In the genomic region with DNA sequence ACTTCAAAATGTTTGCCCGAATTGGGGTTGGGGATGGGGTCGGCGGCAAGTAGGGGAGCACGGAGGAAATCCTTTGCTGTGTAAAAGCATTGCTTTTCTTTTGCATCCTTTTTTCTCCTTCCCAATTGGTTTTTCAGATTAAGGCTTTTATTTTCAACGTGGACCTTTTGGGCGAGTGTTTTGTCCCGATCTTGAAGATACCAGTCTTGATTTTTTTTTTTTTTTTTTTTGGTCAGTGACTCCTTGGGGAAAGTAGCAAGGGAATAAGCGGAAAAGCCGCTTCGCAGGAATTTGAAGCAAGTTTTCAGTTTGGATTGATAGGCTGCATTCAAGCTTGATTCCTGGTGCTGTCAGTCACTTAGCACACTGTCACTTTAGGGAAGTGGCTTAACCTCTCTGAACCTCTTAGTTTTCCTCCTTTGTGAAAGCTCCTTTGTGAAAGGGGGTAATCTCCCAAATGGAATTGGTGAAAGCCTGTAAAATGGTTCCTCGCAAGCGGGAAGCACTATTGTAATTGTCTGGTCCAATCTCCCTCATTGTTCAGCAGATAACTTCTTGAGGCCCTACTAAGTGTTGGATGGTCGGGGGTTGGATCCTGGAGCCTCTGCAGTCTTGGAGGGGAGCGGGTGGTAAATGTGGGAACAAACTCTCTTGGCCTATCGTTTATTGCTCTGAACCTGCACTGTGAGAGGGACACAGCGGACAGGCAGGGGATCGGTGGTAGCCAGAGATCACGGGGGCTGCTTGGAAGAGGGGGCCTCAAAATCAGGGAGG, we compare ENCODE assay signal across 8 cellular contexts. TPM values are rescaled to one million over a fixed set of nuclear protein-coding genes. Genes with fewer than 3 reads are reported as not detected.
DNase-seq lines count a peak whose midpoint lies in the region; ATAC-seq, FAIRE-seq and TF ChIP-seq lines count a peak whose summit lies in the region.

No MANE protein-coding gene starts in this region.

- peaks cover 3% of the 10 kb centered on the region for H3K36me3 Mint-ChIP-seq in activated naive CD4-positive, alpha-beta T cell treated with anti-CD3 and anti-CD28 coated beads for 36 hours (ENCODE audit: low read depth)

- WGBS in gastroesophageal sphincter (ENCODE audit: low coverage in 1 of 2), 2 donors: 0 to 12% methylated on average over 10 to 15 of the region's 18 CpGs
- WGBS in small intestine, 3 donors: 27 to 31% (median 31%) methylated on average over 18 of the region's 18 CpGs

- intact Hi-C loops in activated naive CD4-positive, alpha-beta T cell treated with anti-CD3 and anti-CD28 coated beads for 36 hours (cut with micrococcal nuclease): loop anchor here (2.0 to 10.0 kb wide), 2 partner anchors 393 to 627 kb away; a partner anchor contains a TSS

- no peak for TF ChIP-seq CTCF in VCaP (conservative IDR thresholded peaks at IDR 0.05)
- no peak for TF ChIP-seq CTCF in gastroesophageal sphincter (IDR thresholded peaks at IDR 0.05)

- TF ChIP-seq EP300 in gastroesophageal sphincter (IDR thresholded peaks at IDR 0.05): no peak

- H3K36me3 ChIP-seq in gastroesophageal sphincter: no peaks in the 10 kb centered on the region
- no peaks in the 10 kb centered on the region for H3K36me3 ChIP-seq in small intestine (ENCODE audit: control insufficient read depth in 2 of 2, insufficient read depth in 2 of 2, low read length in 2 of 2)

- CTCF ChIA-PET in activated naive CD4-positive, alpha-beta T cell treated with anti-CD3 and anti-CD28 coated beads for 36 hours (lab: Charles Lee): interaction anchor here (1.4 kb wide), 1 partner anchor 25 kb away, joined by 3 read pairs; no protein-coding TSS in a partner anchor

- no peak for TF ChIP-seq POLR2A in gastroesophageal sphincter (IDR thresholded peaks at IDR 0.05)

- no peaks in the 10 kb centered on the region for H3K9me3 Mint-ChIP-seq in activated naive CD4-positive, alpha-beta T cell treated with anti-CD3 and anti-CD28 coated beads for 36 hours

- peaks cover 0 to 35% (median 14%) of the 10 kb centered on the region in 3 donors for H3K4me1 ChIP-seq in gastroesophageal sphincter
- no peaks in the 10 kb centered on the region for H3K4me1 ChIP-seq in small intestine (ENCODE audit: control insufficient read depth in 2 of 2, insufficient read depth in 1 of 2, low read depth in 1 of 2, low read length in 1 of 2)

- H3K9me3 ChIP-seq in gastroesophageal sphincter (no peaks in the 10 kb centered on the region), small intestine (ENCODE audit: control insufficient read depth, low read depth) (no peaks in the 10 kb centered on the region)

- H3K27ac ChIP-seq in VCaP: peak overlapping the region; percentile 89
- H3K27ac ChIP-seq in gastroesophageal sphincter: peak overlapping the region; percentile 30 to 97 (median 90)
- H3K27ac ChIP-seq in small intestine (ENCODE audit: low read depth in 1 of 2, low read length in 1 of 2): peak overlapping the region in 1 of 2 donors; percentile 66

- DNase-seq in activated naive CD4-positive, alpha-beta T cell treated with anti-CD3 and anti-CD28 coated beads for 36 hours: no peak
- DNase-seq in activated naive CD4-positive, alpha-beta T cell treated with anti-CD3 and anti-CD28 coated beads, Interleukin-2, amount 50 U/mL, for 16 hours: no peak
- DNase-seq in small intestine: no peak
- no peak for DNase-seq in SHP77 (lab: John Stamatoyannopoulos, UW)
- DNase-seq in GOT3 (lab: John Stamatoyannopoulos, UW): no peak
- no peak for DNase-seq in 8988T

- peaks cover 45% of the 10 kb centered on the region for H3K4me1 Mint-ChIP-seq in activated naive CD4-positive, alpha-beta T cell treated with anti-CD3 and anti-CD28 coated beads for 36 hours (ENCODE audit: low read depth)

- H3K27me3 Mint-ChIP-seq in activated naive CD4-positive, alpha-beta T cell treated with anti-CD3 and anti-CD28 coated beads for 36 hours (ENCODE audit: low read depth): no peaks in the 10 kb centered on the region

- FAIRE-seq in small intestine (lab: Jason Lieb, UNC): no peak

- H3K27ac Mint-ChIP-seq in activated naive CD4-positive, alpha-beta T cell treated with anti-CD3 and anti-CD28 coated beads for 36 hours: peak overlapping the region; percentile 90

- ATAC-seq in gastroesophageal sphincter: no peak

- H3K27me3 ChIP-seq in gastroesophageal sphincter (no peaks in the 10 kb centered on the region), small intestine (ENCODE audit: control insufficient read depth in 2 of 2, insufficient read depth in 2 of 2, low read length in 2 of 2) (no peaks in the 10 kb centered on the region)

- peak overlapping the region; percentile 91 for H3K4me3 Mint-ChIP-seq in activated naive CD4-positive, alpha-beta T cell treated with anti-CD3 and anti-CD28 coated beads for 36 hours

- H3K4me3 ChIP-seq in gastroesophageal sphincter: peak overlapping the region; percentile 68 to 97
- peak overlapping the region; percentile 70 to 96 for H3K4me3 ChIP-seq in small intestine (ENCODE audit: low read depth in 1 of 2, low read length in 2 of 2)

RNA-seq across cellular contexts. Expression of a gene that starts 1.1 kb away (rescaled TPM):
- total RNA-seq in activated naive CD4-positive, alpha-beta T cell treated with anti-CD3 and anti-CD28 coated beads for 36 hours: 10 to 100 TPM; 88.6 to 98.6 TPM
- total RNA-seq in gastroesophageal sphincter: 10 to 100 TPM; 37.8 to 77.9 (median 51.1) TPM
- 10 to 100 TPM; 54.6 to 70.0 (median 62.3) TPM for polyA plus RNA-seq in small intestine

RNA-seq across cellular contexts. Expression of a gene that starts 33.3 kb away (rescaled TPM):
- total RNA-seq in activated naive CD4-positive, alpha-beta T cell treated with anti-CD3 and anti-CD28 coated beads for 36 hours: 10 to 100 TPM; 11.0 to 12.7 TPM
- total RNA-seq in gastroesophageal sphincter: 10 to 100 TPM; 37.6 to 51.1 (median 40.9) TPM
- 10 to 100 TPM; 13.5 to 19.2 (median 16.3) TPM for polyA plus RNA-seq in small intestine

RNA-seq across cellular contexts. Expression of a gene that starts 33.5 kb away (rescaled TPM):
- 10 to 100 TPM; 22.7 to 25.4 TPM for total RNA-seq in activated naive CD4-positive, alpha-beta T cell treated with anti-CD3 and anti-CD28 coated beads for 36 hours
- total RNA-seq in gastroesophageal sphincter: 10 to 100 TPM; 25.5 to 47.8 (median 28.1) TPM
- polyA plus RNA-seq in small intestine: 10 to 100 TPM; 18.3 to 65.1 (median 23.5) TPM
